Comparison of ENCODE assay signal across 10 cellular contexts in the genomic region with DNA sequence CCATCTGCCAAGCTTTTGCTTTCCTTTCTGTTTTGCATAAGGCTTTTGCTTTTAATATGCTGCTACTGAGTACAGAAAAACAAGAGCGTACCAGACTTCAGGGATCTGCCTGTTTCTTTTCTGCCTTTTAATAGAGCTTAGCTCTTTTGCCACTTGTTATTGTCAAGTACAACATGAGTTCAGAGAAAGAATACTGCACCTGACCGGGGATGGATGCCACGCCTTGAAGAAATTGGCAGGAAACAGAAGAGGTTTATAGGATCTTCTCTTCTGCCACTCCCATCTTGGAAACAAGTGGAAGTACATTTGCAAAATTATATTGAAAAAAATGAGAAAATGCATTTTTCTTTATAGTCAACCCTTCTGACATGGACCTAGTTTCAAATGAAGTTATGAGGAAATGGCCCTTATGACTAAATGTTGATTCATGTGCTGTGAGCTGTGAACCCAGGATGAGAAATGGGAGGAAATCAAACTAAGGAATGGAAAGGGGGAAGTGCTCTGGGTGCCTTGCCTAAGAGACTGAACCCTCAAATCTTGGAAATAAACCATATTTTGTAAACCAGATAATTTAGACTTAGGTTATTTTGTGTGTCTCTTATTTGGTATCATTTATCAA. TPM values are rescaled to one million over a fixed set of nuclear protein-coding genes. Genes with fewer than 3 reads are reported as not detected.
DNase-seq lines count a peak whose midpoint lies in the region; ATAC-seq lines count a peak whose summit lies in the region.
"Had no signal": no experiment of that assay in that cellular context is flagged by ENCODE, and none has a peak within 500 bp of the region (broad histone marks: within the 10 kb centered on the region; RNA-seq: fewer than 3 reads in every experiment).

No MANE protein-coding gene starts in this region.

- peak; percentile 68 for DNase-seq in AG08396 (ENCODE audit: low spot score)
- DNase-seq in LHCN-M2 (ENCODE audit: low read depth), result peak; percentile 83
- DNase-seq in amniotic stem cell (lab: John Stamatoyannopoulos, UW), result peak; percentile 40
- peak; percentile 88 for DNase-seq in kidney tubule cell (ENCODE audit: low spot score)
- no peak for DNase-seq in DMS114 treated with DMSO at 0.1 percent for 48 hours (lab: John Stamatoyannopoulos, UW; ENCODE audit: unreplicated experiment)
- no peak for DNase-seq in SHP77 treated with DMSO at 0.1 percent for 48 hours (lab: John Stamatoyannopoulos, UW)
- DNase-seq in GM19238 (ENCODE audit: insufficient read length, low spot score), result no peak
- DNase-seq: COR-L47, T-helper 1 cell had no signal

- no peak for ATAC-seq in GM21360 (IDR thresholded peaks at IDR 0.05; ENCODE audit: unreplicated experiment)

RNA-seq across cellular contexts. Expression of gene FCHO2, which starts 3.9 kb away (rescaled TPM):
- total RNA-seq in LHCN-M2 (2014; rRNA removed), result 13.5 and 14.9 TPM in 2 replicates
- 5.4 TPM for polyA plus RNA-seq in LHCN-M2 (2012)

Comparison
In these comparisons a context has a peak if more than half of its experiments do, and no peak if none do; other contexts are left out.
1. DNase-seq: peak in AG08396 (single experiment), LHCN-M2 (single experiment), amniotic stem cell (single experiment) and kidney tubule cell (single experiment); none in DMS114 treated with DMSO at 0.1 percent for 48 hours (single experiment), SHP77 treated with DMSO at 0.1 percent for 48 hours (single experiment) and GM19238 (single experiment).